In genomic region chr19:4539697-4540581, GRCh38 we compare ENCODE assay signal across 1 cellular context.
TF ChIP-seq lines count a peak whose summit lies in the region.

TSS of gene LRG1 (minus strand) at chr19:4540036. CDS start at chr19:4540013, 23 bp downstream.

TF ChIP-seq in HepG2, 621 proteins besides CTCF, POLR2A, EP300 and RAD21 (continued from another document and continues in another):
- TF ChIP-seq ZNF737 (CRISPR knock-in tag; IDR thresholded peaks at IDR 0.05; ENCODE audit: borderline replicate concordance) = no peak
- TF ChIP-seq ZNF547 (CRISPR knock-in tag; IDR thresholded peaks at IDR 0.05) = peak; percentile 51; the same call in 1 of the 2 replicates
- TF ChIP-seq ATM (IDR thresholded peaks at IDR 0.05; ENCODE audit: borderline replicate concordance) = no peak
- no peak for TF ChIP-seq SOX6 (IDR thresholded peaks at IDR 0.05)
- peak; percentile 70; the same call in 1 of the 2 replicates for TF ChIP-seq SOX6 (CRISPR knock-in tag; IDR thresholded peaks at IDR 0.05)
- TF ChIP-seq NFYC (CRISPR knock-in tag; IDR thresholded peaks at IDR 0.05) = peak; percentile 40; the same call in 1 of the 2 replicates
- peak; percentile 35; the same call in 1 of the 2 replicates for TF ChIP-seq RFXAP (CRISPR knock-in tag; IDR thresholded peaks at IDR 0.05; ENCODE audit: borderline replicate concordance)
- TF ChIP-seq, protein P1, sequence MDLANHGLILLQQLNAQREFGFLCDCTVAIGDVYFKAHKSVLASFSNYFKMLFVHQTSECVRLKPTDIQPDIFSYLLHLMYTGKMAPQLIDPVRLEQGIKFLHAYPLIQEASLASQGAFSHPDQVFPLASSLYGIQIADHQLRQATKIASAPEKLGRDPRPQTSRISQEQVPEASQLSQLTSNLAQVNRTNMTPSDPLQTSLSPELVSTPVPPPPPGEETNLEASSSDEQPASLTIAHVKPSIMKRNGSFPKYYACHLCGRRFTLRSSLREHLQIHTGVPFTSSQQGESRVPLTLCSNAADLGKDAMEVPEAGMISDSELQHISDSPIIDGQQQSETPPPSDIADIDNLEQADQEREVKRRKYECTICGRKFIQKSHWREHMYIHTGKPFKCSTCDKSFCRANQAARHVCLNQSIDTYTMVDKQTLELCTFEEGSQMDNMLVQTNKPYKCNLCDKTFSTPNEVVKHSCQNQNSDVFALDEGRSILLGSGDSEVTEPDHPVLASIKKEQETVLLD (CRISPR knock-in tag; IDR thresholded peaks at IDR 0.05; ENCODE audit: low read depth) = 0 out of 2 replicates have a peak, but pooled peaks have one; percentile 14
- TF ChIP-seq, protein P2, sequence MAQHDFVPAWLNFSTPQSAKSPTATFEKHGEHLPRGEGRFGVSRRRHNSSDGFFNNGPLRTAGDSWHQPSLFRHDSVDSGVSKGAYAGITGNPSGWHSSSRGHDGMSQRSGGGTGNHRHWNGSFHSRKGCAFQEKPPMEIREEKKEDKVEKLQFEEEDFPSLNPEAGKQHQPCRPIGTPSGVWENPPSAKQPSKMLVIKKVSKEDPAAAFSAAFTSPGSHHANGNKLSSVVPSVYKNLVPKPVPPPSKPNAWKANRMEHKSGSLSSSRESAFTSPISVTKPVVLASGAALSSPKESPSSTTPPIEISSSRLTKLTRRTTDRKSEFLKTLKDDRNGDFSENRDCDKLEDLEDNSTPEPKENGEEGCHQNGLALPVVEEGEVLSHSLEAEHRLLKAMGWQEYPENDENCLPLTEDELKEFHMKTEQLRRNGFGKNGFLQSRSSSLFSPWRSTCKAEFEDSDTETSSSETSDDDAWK (CRISPR knock-in tag; IDR thresholded peaks at IDR 0.05) = no peak
- TF ChIP-seq FOXA3 (CRISPR knock-in tag; IDR thresholded peaks at IDR 0.05) = no peak
- peak; percentile 52; the same call in 1 of the 2 replicates for TF ChIP-seq KMT2B (CRISPR knock-in tag; IDR thresholded peaks at IDR 0.05)
- no peak for TF ChIP-seq ATRX (CRISPR knock-in tag; IDR thresholded peaks at IDR 0.05; ENCODE audit: borderline replicate concordance)
- TF ChIP-seq ZSCAN29 (CRISPR knock-in tag; conservative IDR thresholded peaks at IDR 0.05) = no peak
- peak; percentile 10 for TF ChIP-seq ZNF407 (CRISPR knock-in tag; IDR thresholded peaks at IDR 0.05; ENCODE audit: not compliant biosample characterization)
- no peak; the same call in 1 of the 2 replicates for TF ChIP-seq SMAD3 (CRISPR knock-in tag; IDR thresholded peaks at IDR 0.05)
- peak; percentile 45; the same call in 1 of the 2 replicates for TF ChIP-seq SP4 (CRISPR knock-in tag; IDR thresholded peaks at IDR 0.05)
- TF ChIP-seq HIC2 (CRISPR knock-in tag; IDR thresholded peaks at IDR 0.05; ENCODE audit: low read depth) = peak; percentile 75; the same call in 1 of the 2 replicates
- TF ChIP-seq, protein P3, sequence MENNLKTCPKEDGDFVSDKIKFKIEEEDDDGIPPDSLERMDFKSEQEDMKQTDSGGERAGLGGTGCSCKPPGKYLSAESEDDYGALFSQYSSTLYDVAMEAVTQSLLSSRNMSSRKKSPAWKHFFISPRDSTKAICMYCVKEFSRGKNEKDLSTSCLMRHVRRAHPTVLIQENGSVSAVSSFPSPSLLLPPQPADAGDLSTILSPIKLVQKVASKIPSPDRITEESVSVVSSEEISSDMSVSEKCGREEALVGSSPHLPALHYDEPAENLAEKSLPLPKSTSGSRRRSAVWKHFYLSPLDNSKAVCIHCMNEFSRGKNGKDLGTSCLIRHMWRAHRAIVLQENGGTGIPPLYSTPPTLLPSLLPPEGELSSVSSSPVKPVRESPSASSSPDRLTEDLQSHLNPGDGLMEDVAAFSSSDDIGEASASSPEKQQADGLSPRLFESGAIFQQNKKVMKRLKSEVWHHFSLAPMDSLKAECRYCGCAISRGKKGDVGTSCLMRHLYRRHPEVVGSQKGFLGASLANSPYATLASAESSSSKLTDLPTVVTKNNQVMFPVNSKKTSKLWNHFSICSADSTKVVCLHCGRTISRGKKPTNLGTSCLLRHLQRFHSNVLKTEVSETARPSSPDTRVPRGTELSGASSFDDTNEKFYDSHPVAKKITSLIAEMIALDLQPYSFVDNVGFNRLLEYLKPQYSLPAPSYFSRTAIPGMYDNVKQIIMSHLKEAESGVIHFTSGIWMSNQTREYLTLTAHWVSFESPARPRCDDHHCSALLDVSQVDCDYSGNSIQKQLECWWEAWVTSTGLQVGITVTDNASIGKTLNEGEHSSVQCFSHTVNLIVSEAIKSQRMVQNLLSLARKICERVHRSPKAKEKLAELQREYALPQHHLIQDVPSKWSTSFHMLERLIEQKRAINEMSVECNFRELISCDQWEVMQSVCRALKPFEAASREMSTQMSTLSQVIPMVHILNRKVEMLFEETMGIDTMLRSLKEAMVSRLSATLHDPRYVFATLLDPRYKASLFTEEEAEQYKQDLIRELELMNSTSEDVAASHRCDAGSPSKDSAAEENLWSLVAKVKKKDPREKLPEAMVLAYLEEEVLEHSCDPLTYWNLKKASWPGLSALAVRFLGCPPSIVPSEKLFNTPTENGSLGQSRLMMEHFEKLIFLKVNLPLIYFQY (CRISPR knock-in tag; IDR thresholded peaks at IDR 0.05; ENCODE audit: borderline replicate concordance) = 0 out of 2 replicates have a peak, but pooled peaks have one; percentile 22
- TF ChIP-seq ZNF768 (CRISPR knock-in tag; IDR thresholded peaks at IDR 0.05) = no peak
- peak; percentile 48; the same call in 1 of the 2 replicates for TF ChIP-seq ZNF607 (CRISPR knock-in tag; IDR thresholded peaks at IDR 0.05; ENCODE audit: borderline replicate concordance)
- no peak for TF ChIP-seq IRX3 (CRISPR knock-in tag; IDR thresholded peaks at IDR 0.05; ENCODE audit: borderline replicate concordance, low read depth)
- peak in 1 of 2 experiments; percentile 68; a peak in 1 of 4 replicates for TF ChIP-seq KLF16 (CRISPR knock-in tag; IDR thresholded peaks at IDR 0.05)
- TF ChIP-seq ZNF232 (CRISPR knock-in tag; IDR thresholded peaks at IDR 0.05; ENCODE audit: borderline replicate concordance) = peak; percentile 37; the same call in 1 of the 2 replicates
- no peak for TF ChIP-seq HDAC6 (IDR thresholded peaks at IDR 0.05; ENCODE audit: low read depth, low read length)
- TF ChIP-seq CEBPB (IDR thresholded peaks at IDR 0.05; ENCODE audit: borderline replicate concordance, low read depth, low read length) = peak; percentile 9; the same call in 1 of the 2 replicates
- TF ChIP-seq THAP11 (CRISPR knock-in tag; IDR thresholded peaks at IDR 0.05) = peak; percentile 64
- TF ChIP-seq GABPA (IDR thresholded peaks at IDR 0.05; ENCODE audit: low read depth, low read length) = peak; percentile 28; the same call in 1 of the 2 replicates
- peak; percentile 81 for TF ChIP-seq GABPA (CRISPR knock-in tag; IDR thresholded peaks at IDR 0.05; ENCODE audit: low read depth)
- no peak for TF ChIP-seq FOXK1 (CRISPR knock-in tag; IDR thresholded peaks at IDR 0.05; ENCODE audit: borderline replicate concordance, low read depth)
- TF ChIP-seq ZNF563 (CRISPR knock-in tag; IDR thresholded peaks at IDR 0.05) = no peak; the same call in 1 of the 2 replicates
- TF ChIP-seq TFAP4 (IDR thresholded peaks at IDR 0.05; ENCODE audit: borderline replicate concordance, low read depth) = peak; percentile 8; the same call in 1 of the 2 replicates
- peak; percentile 84; the same call in 1 of the 2 replicates for TF ChIP-seq ZFP36L1 (CRISPR knock-in tag; IDR thresholded peaks at IDR 0.05)
- TF ChIP-seq KAT2B (IDR thresholded peaks at IDR 0.05; ENCODE audit: borderline replicate concordance, low read depth, low read length) = no peak
- 0 out of 2 replicates have a peak, but pooled peaks have one; percentile 31 for TF ChIP-seq NAIF1 (CRISPR knock-in tag; IDR thresholded peaks at IDR 0.05; ENCODE audit: borderline replicate concordance)
- TF ChIP-seq GTF2F1 (IDR thresholded peaks at IDR 0.05; ENCODE audit: low read length) = 0 out of 2 replicates have a peak, but pooled peaks have one; percentile 18
- no peak for TF ChIP-seq ZNF207 (IDR thresholded peaks at IDR 0.05; ENCODE audit: borderline replicate concordance)
- peak; percentile 32; the same call in 1 of the 2 replicates for TF ChIP-seq ZNF430 (CRISPR knock-in tag; IDR thresholded peaks at IDR 0.05)
- no peak for TF ChIP-seq ZNF589 (CRISPR knock-in tag; conservative IDR thresholded peaks at IDR 0.05)
